In genomic region chr4:48189731-48190130, GRCh38 we compare ENCODE assay signal across 22 cellular contexts. TPM values are rescaled to one million over a fixed set of nuclear protein-coding genes. Genes with fewer than 3 reads are reported as not detected.
DNase-seq lines count a peak whose midpoint lies in the region; ATAC-seq, FAIRE-seq and TF ChIP-seq lines count a peak whose summit lies in the region.
"Had no signal": no experiment of that assay in that cellular context is flagged by ENCODE, and none has a peak within 500 bp of the region (broad histone marks: within the 10 kb centered on the region; RNA-seq: fewer than 3 reads in every experiment).

No MANE protein-coding gene starts in this region.

- peak overlapping the region; percentile 47; the same call in 1 of the 2 replicates for H3K27ac ChIP-seq in GM12878 (ENCODE audit: control insufficient read depth, insufficient read depth)
- H3K27ac ChIP-seq in Karpas-422 (ENCODE audit: low read length), result no peak overlapping the region
- H3K27ac ChIP-seq: A549 had no signal

- H3K4me3 ChIP-seq in GM06990 (replicated peaks; ENCODE audit: low read depth, low read length) (no peak overlapping the region), GM12878 (no peak overlapping the region), Karpas-422 (ENCODE audit: low read length) (no peak overlapping the region)
- H3K4me3 ChIP-seq: A549 had no signal

- no TSS peak for BruUV-seq in GM12878 (replicated peaks; lab: Mats Ljungman, UMichigan)

- DNase-seq in GM06990 (ENCODE audit: extremely low read depth, insufficient read length) (no peak), GM13977 (ENCODE audit: low spot score) (no peak), GM12878 (ENCODE audit: low read depth, low spot score) (no peak), nucleus accumbens (lab: John Stamatoyannopoulos, UW) (no peak), Karpas-422 (no peak)
- DNase-seq: DMS79 treated with DMSO at 0.1 percent for 48 hours, NCI-H1105, NCI-H146, NCI-H2029, NCI-H2227 treated with DMSO at 0.1 percent for 48 hours, NCI-H510A treated with DMSO at 0.1 percent for 48 hours, NCI-H748 treated with DMSO at 0.1 percent for 48 hours, Right ventricle myocardium superior, T1000 had no signal

- no peak for FAIRE-seq in GM12878 (lab: Jason Lieb, UNC)
- FAIRE-seq: A549, H1 had no signal

- WGBS in GM12878 (ENCODE audit: insufficient coverage, insufficient replicate concordance, low lambda C conversion rate, missing lambda C conversion rate), result 61% methylated on average over 2 of the region's 2 CpGs

- H4K20me1 ChIP-seq in GM12878 (ENCODE audit: control insufficient read depth, insufficient read depth) (no peaks in the 10 kb centered on the region), Karpas-422 (ENCODE audit: insufficient read depth, low read depth, low read length) (no peaks in the 10 kb centered on the region)

- SMC1A ChIA-PET in GM12878 (lab: Charles Lee; ENCODE audit: uncharacterized antibody, unreplicated experiment), result interaction anchor here (1.0 kb wide), 1 partner anchor 85 kb away, joined by 6 read pairs; no protein-coding TSS in a partner anchor

- H3K9ac ChIP-seq in GM12878 (ENCODE audit: control insufficient read depth, insufficient read depth, low read length), result no peak overlapping the region
- H3K9ac ChIP-seq in Karpas-422 (ENCODE audit: low read length), result no peak overlapping the region

- RAD21 ChIA-PET in GM12878 (lab: Charles Lee; ENCODE audit: unreplicated experiment), result no interaction called here

- no peaks in the 10 kb centered on the region; the same call in 2 of the 3 replicates for H3K9me3 ChIP-seq in GM12878 (replicated peaks; ENCODE audit: control insufficient read depth, insufficient read depth, low read length)
- H3K9me3 ChIP-seq in Karpas-422 (ENCODE audit: low read length), result no peaks in the 10 kb centered on the region
- H3K9me3 ChIP-seq: A549 had no signal

- TF ChIP-seq EP300 in GM12878 (IDR thresholded peaks at IDR 0.05; ENCODE audit: borderline replicate concordance in 1 of 2, control insufficient read depth in 1 of 2, low read depth in 2 of 2, low read length in 2 of 2), result no peak

- peak; percentile 37 for TF ChIP-seq CTCF in GM06990 (IDR thresholded peaks at IDR 0.05; ENCODE audit: insufficient read depth, low read length, poor library complexity, severe bottlenecking)
- peak; percentile 26 for TF ChIP-seq CTCF in GM13977 (IDR thresholded peaks at IDR 0.05; ENCODE audit: extremely low read depth, insufficient read depth, missing control alignments)
- peak in 2 of 3 experiments; percentile 10 to 63; a peak in 3 of 6 replicates for TF ChIP-seq CTCF in GM12878 (IDR thresholded peaks at IDR 0.05 in 2 of 3, conservative IDR thresholded peaks at IDR 0.05 in 1 of 3; ENCODE audit: control insufficient read depth in 2 of 3, extremely low read depth in 1 of 3, insufficient read depth in 1 of 3, low read depth in 3 of 3, low read length in 3 of 3)

- no peaks in the 10 kb centered on the region for H3K27me3 ChIP-seq in GM06990 (replicated peaks; ENCODE audit: control insufficient read depth, insufficient read depth, low read length)
- no peaks in the 10 kb centered on the region for H3K27me3 ChIP-seq in GM12878 (replicated peaks in 1 of 2; ENCODE audit: control insufficient read depth in 2 of 2, insufficient read depth in 2 of 2, low read length in 1 of 2)
- no peaks in the 10 kb centered on the region for H3K27me3 ChIP-seq in Karpas-422 (ENCODE audit: low read length)

- H3K36me3 ChIP-seq in GM06990 (ENCODE audit: control insufficient read depth, insufficient read depth, low read length) (no peaks in the 10 kb centered on the region), GM12878 (ENCODE audit: control insufficient read depth in 2 of 2, insufficient read depth in 2 of 2, low read length in 1 of 2) (peaks cover 0 to 11% of the 10 kb centered on the region in 2 experiments; a peak in 2 of 4 replicates), Karpas-422 (ENCODE audit: insufficient read depth, low read length) (no peaks in the 10 kb centered on the region)

- in situ Hi-C loops in GM13977 (cut with MboI; ENCODE audit: low pct_unique_long_range_greater_than_20kb, low sequenced_read_pairs, unreplicated experiment), result no loop called here
- in situ Hi-C loops in GM12878 (cut with MboI), result no loop called here

- 0 out of 2 replicates have a peak overlapping the region, but pooled peaks have one; percentile 19 for H3K4me2 ChIP-seq in GM12878 (ENCODE audit: control insufficient read depth, insufficient read depth)
- H3K4me2 ChIP-seq in Karpas-422 (ENCODE audit: low read depth, low read length, poor library complexity, severe bottlenecking), result no peak overlapping the region
- H3K4me2 ChIP-seq: A549 had no signal

- intact Hi-C loops in GM12878 (cut with micrococcal nuclease; ENCODE audit: unreplicated experiment), result loop anchor here (5.0 kb wide), 1 partner anchor 153 kb away; the partner anchor contains the start of gene SLAIN2

- peaks cover 46% of the 10 kb centered on the region for H3K4me1 ChIP-seq in GM12878 (ENCODE audit: control insufficient read depth, insufficient read depth, low read length)
- H3K4me1 ChIP-seq in Karpas-422 (ENCODE audit: low read length), result peaks cover 11% of the 10 kb centered on the region
- H3K4me1 ChIP-seq: A549 had no signal

- H2AFZ ChIP-seq in GM12878 (ENCODE audit: control insufficient read depth, low read depth, low read length) (no peak overlapping the region), Karpas-422 (ENCODE audit: low read length) (no peak overlapping the region)

- CTCF ChIA-PET in GM12878 (lab: Yijun Ruan, JAX), result interaction anchor here (1.0 kb wide), 3 partner anchors 81 to 85 kb away, joined by 3 read pairs; no protein-coding TSS in a partner anchor

- H3K9me2 ChIP-seq in Karpas-422 (replicated peaks; ENCODE audit: insufficient read depth, low read length), result no peaks in the 10 kb centered on the region

- no peak for TF ChIP-seq POLR2A in GM12878 (IDR thresholded peaks at IDR 0.05; ENCODE audit: low read depth, low read length)

- peak; percentile 63 for TF ChIP-seq RAD21 in GM12878 (IDR thresholded peaks at IDR 0.05; ENCODE audit: insufficient read depth, low read depth, low read length)

- peak; percentile 33 for ATAC-seq in HG02885 (IDR thresholded peaks at IDR 0.05; ENCODE audit: poor library complexity, unreplicated experiment)
- peak; percentile 21 for ATAC-seq in GM12878
- ATAC-seq in GM18867 (IDR thresholded peaks at IDR 0.05; ENCODE audit: unreplicated experiment), result no peak
- ATAC-seq in HG03108 (IDR thresholded peaks at IDR 0.05; ENCODE audit: unreplicated experiment), result no peak
- ATAC-seq: A549, HCT116 had no signal

- POLR2A ChIA-PET in GM12878 (lab: Charles Lee), result no interaction called here

- H3K79me2 ChIP-seq in GM12878 (ENCODE audit: control insufficient read depth, insufficient read depth, low read length) (peaks cover 81% of the 10 kb centered on the region), Karpas-422 (ENCODE audit: low read length) (no peaks in the 10 kb centered on the region)

TF ChIP-seq in GM12878, 131 proteins besides CTCF, POLR2A, EP300 and RAD21:
- TF ChIP-seq WRNIP1 (IDR thresholded peaks at IDR 0.05; ENCODE audit: borderline replicate concordance, low read depth, low read length) (no peak), SMC3 (IDR thresholded peaks at IDR 0.05; ENCODE audit: borderline replicate concordance, low read length) (peak; percentile 37; the same call in 1 of the 2 replicates), LARP7 (IDR thresholded peaks at IDR 0.05) (no peak), RUNX3 (IDR thresholded peaks at IDR 0.05; ENCODE audit: low read length) (peak; percentile 11; the same call in 1 of the 2 replicates), MEF2A (IDR thresholded peaks at IDR 0.05; ENCODE audit: insufficient read depth, low read depth, low read length) (0 out of 2 replicates have a peak, but pooled peaks have one; percentile 32), MAX (IDR thresholded peaks at IDR 0.05; ENCODE audit: low read depth, low read length) (no peak)
TF ChIP-seq in GM12878: peak in this region for 3.

RNA-seq across cellular contexts. Expression of gene TXK, which starts 55.7 kb away (rescaled TPM):
- total RNA-seq in GM12878 (2013; cell fraction: nucleolus; rRNA removed), result 21.3 and 29.1 TPM in 2 replicates
- total RNA-seq in GM12878 (2014; rRNA removed), result 2.1 and 2.7 TPM in 2 replicates
- total RNA-seq in GM12878 (2014; rRNA removed; fragmentation: Illumina TruSeq; extraction: Trizol), result 1.8 and 2.1 TPM in 2 replicates
- 1.3 and 1.4 TPM in 2 replicates for total RNA-seq in GM12878 (2021)
- polyA plus RNA-seq in GM12878 (2011; ENCODE audit: low read depth), result 1.7 TPM
- 1.5 and 2.4 TPM in 2 replicates for polyA plus RNA-seq in GM12878 (2011; rRNA removed)
- 0.33 and 0.48 TPM in 2 replicates for polyA plus RNA-seq in GM12878 (2011; cell fraction: cytosol; rRNA removed)
- polyA plus RNA-seq in GM12878 (2011; cell fraction: nucleus; rRNA removed), result 4.4 and 5.4 TPM in 2 replicates
- 1.4 and 1.9 TPM in 2 replicates for polyA plus RNA-seq in GM12878 (2012)
- 2.9 and 3.1 TPM in 2 replicates for polyA plus RNA-seq in GM12878 (2014; fragmentation: Illumina TruSeq; extraction: Trizol)
- under 1 TPM; 0.44 to 0.95 TPM for polyA plus RNA-seq in GM12878 (2014; fragmentation: Nextera tagmentation; extraction: Ambion mirVana)
- polyA plus RNA-seq in GM12878 (2014; rRNA removed), result 1.6 and 2.4 TPM in 2 replicates
- polyA plus RNA-seq in GM12878 (2016; fragmentation: Nextera tagmentation; extraction: Ambion mirVana), result 1 to 10 TPM in 1 of 2 experiments, under 1 TPM in 1; 0.91 to 1.1 TPM
- 0.66 and 1.4 TPM in 2 replicates for polyA minus RNA-seq in GM12878 (2011; rRNA and poly(A)+ RNA removed)
- not detected in 2 replicates for polyA minus RNA-seq in GM12878 (2011; cell fraction: cytosol; rRNA and poly(A)+ RNA removed)
- polyA minus RNA-seq in GM12878 (2011; cell fraction: nucleus; rRNA and poly(A)+ RNA removed), result 2.4 and 3.5 TPM in 2 replicates
- total RNA-seq in Karpas-422 (2014; rRNA removed; shearing (Covaris generic); ENCODE audit: low replicate concordance), result not detected in 2 replicates
- total RNA-seq: G401, H1, SK-MEL-5 had no signal
- polyA plus RNA-seq: H1 had no signal

Comparison
In these comparisons a context has a peak if more than half of its experiments do, and no peak if none do; other contexts are left out.
1. ATAC-seq: peak in HG02885 (single experiment) and GM12878 (single experiment); none in GM18867 (single experiment) and HG03108 (single experiment).
2. Peak in every context shown above with its lines, with median percentiles within 50 percentile points of each other: CTCF ChIP-seq.